In the genomic region with DNA sequence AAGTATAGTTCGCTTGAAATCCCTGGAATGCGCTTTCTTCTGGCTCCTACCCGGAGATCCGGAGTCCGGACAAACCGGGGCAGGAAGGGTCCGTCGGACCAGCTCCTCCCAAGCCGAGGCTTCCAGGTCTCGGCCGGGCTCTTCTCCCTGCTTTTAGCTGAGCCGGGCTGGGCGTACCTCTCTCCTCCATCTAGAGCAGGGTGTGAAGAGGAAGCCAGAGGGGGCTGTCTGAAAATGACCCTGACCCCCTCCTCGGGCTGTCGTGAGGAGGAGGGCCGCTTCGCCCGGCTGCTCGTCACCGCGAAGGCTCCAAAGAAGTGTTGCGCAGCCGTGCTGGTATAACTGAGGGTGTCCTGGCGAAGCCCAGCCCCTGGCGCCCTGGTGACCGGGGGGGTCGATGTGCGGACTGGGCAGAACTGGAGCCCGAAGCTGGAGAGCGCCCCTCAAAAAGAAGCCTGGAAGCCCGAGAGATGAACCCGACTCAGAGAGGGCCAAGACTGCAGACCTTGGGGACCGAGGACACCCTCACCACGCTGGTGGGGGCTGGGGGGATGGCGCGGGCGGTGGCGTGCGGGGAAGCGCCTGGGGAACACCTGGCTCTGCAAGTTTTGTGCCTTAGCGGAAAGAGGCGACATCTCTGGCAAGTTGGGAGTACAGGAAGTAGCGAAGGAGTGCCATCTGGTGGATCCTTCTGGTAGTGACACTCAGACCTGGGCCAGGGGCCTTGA, we compare ENCODE assay signal across 1 cellular context.
TF ChIP-seq lines count a peak whose summit lies in the region.

No MANE protein-coding gene starts in this region.

TF ChIP-seq in GM12891, 5 proteins besides CTCF, POLR2A, EP300 and RAD21:
- TF ChIP-seq POU2F2 (IDR thresholded peaks at IDR 0.05; ENCODE audit: low read depth, low read length) (no peak), SPI1 (IDR thresholded peaks at IDR 0.05; ENCODE audit: low read depth, low read length) (no peak), TAF1 (IDR thresholded peaks at IDR 0.05; ENCODE audit: low read depth, low read length) (no peak), PAX5 (IDR thresholded peaks at IDR 0.05; ENCODE audit: insufficient read depth, low read length, severe bottlenecking) (no peak), POLR2AphosphoS5 (IDR thresholded peaks at IDR 0.05; ENCODE audit: low read depth, low read length) (no peak)
TF ChIP-seq in GM12891: peak in this region for 0.
